In genomic region chr7:132422502-132423101, GRCh38 we compare ENCODE assay signal across 19 cellular contexts.
DNase-seq lines count a peak whose midpoint lies in the region; ATAC-seq and TF ChIP-seq lines count a peak whose summit lies in the region.
"Had no signal": no experiment of that assay in that cellular context is flagged by ENCODE, and none has a peak within 500 bp of the region (broad histone marks: within the 10 kb centered on the region; RNA-seq: fewer than 3 reads in every experiment).

No MANE protein-coding gene starts in this region.

- H3K27me3 ChIP-seq in left lung: peaks cover 0 to 5% of the 10 kb centered on the region in 2 donors
- H3K27me3 ChIP-seq in subcutaneous abdominal adipose tissue (ENCODE audit: control insufficient read depth in 5 of 5, insufficient read depth in 4 of 5, low read length in 5 of 5): no peaks in the 10 kb centered on the region
- H3K27me3 ChIP-seq: BE2C had no signal

- H3K4me1 ChIP-seq in left lung (no peaks in the 10 kb centered on the region), subcutaneous abdominal adipose tissue (ENCODE audit: control insufficient read depth in 5 of 5, insufficient read depth in 5 of 5, low read length in 5 of 5) (peaks cover 8 to 78% (median 71%) of the 10 kb centered on the region in 5 donors)

- TF ChIP-seq CTCF in LNCaP clone FGC (IDR thresholded peaks at IDR 0.05; ENCODE audit: control insufficient read depth, extremely low read depth, insufficient read depth) (no peak), cardiac fibroblast (IDR thresholded peaks at IDR 0.05; ENCODE audit: low read depth, low read length) (no peak), left lung (IDR thresholded peaks at IDR 0.05) (no peak)

- no peak overlapping the region for H3K4me3 ChIP-seq in LNCaP clone FGC (ENCODE audit: low read depth, low read length)
- no peak overlapping the region for H3K4me3 ChIP-seq in cardiac fibroblast (replicated peaks in 1 of 2; ENCODE audit: low read depth in 2 of 2, low read length in 2 of 2)
- H3K4me3 ChIP-seq in left lung: no peak overlapping the region
- no peak overlapping the region for H3K4me3 ChIP-seq in subcutaneous abdominal adipose tissue (ENCODE audit: low read depth in 1 of 5, low read length in 5 of 5)
- H3K4me3 ChIP-seq: skin epidermis had no signal

- H3K27ac ChIP-seq in left lung (no peak overlapping the region), subcutaneous abdominal adipose tissue (ENCODE audit: low read depth, low read length) (peak overlapping the region; percentile 92)

- intact Hi-C loops in left lung (cut with DNase I): no loop called here

- DNase-seq in LNCaP clone FGC (ENCODE audit: low read depth) (peak; percentile 2), cardiac fibroblast (ENCODE audit: low read depth in 2 of 2) (peak; percentile 54 to 60), left lung (no peak), epidermal melanocyte (ENCODE audit: insufficient read length, low spot score) (no peak), CD1c-positive myeloid dendritic cell (ENCODE audit: extremely low spot score) (no peak)
- DNase-seq: activated CD4-positive, alpha-beta memory T cell treated with anti-CD3 and anti-CD28 coated beads, Interleukin-2, amount 10 ng/mL, durations not matched to agents 7 days and 5 days; activated T-cell treated with anti-CD3 and anti-CD28 coated beads, Interleukin-2, amount 50 U/mL, for 72 hours; BE2C; effector CD4-positive, alpha-beta T cell; hippocampal formation; Kasumi-1; kidney glomerular epithelial cell; NCI-H1694 treated with DMSO at 0.1 percent for 48 hours; nucleus accumbens; SHP77 treated with DMSO at 0.1 percent for 48 hours had no signal

- no peaks in the 10 kb centered on the region for H3K36me3 ChIP-seq in left lung
- no peaks in the 10 kb centered on the region for H3K36me3 ChIP-seq in subcutaneous abdominal adipose tissue (ENCODE audit: control insufficient read depth in 5 of 5, insufficient read depth in 5 of 5, low read length in 5 of 5)
- H3K36me3 ChIP-seq: BE2C had no signal

- H3K9ac ChIP-seq in subcutaneous abdominal adipose tissue (ENCODE audit: low read length in 5 of 5): peak overlapping the region in 2 of 5 donors; percentile 9 to 55

- H3K9me3 ChIP-seq in left lung (no peaks in the 10 kb centered on the region), subcutaneous abdominal adipose tissue (ENCODE audit: control insufficient read depth in 5 of 5, low read length in 5 of 5) (no peaks in the 10 kb centered on the region)
- H3K9me3 ChIP-seq: BE2C had no signal

- peak; percentile 17 for ATAC-seq in left lung
- no peak for ATAC-seq in HG02610 (IDR thresholded peaks at IDR 0.05; ENCODE audit: unreplicated experiment)
- ATAC-seq: activated naive CD4-positive, alpha-beta T cell treated with anti-CD3 and anti-CD28 coated beads, Interleukin-2, amount 50 U/mL, for 72 hours; activated T-cell treated with anti-CD3 and anti-CD28 coated beads, Interleukin-2, amount 50 U/mL, for 72 hours had no signal

Comparison
In these comparisons a context has a peak if more than half of its experiments do, and no peak if none do; other contexts are left out.
1. DNase-seq: peak in LNCaP clone FGC (single experiment) and cardiac fibroblast (2 of 2); none in left lung (0 of 2), epidermal melanocyte (single experiment) and CD1c-positive myeloid dendritic cell (single experiment).